ENCODE assay signal across 20 cellular contexts in genomic region chr5:99928490-99928889, GRCh38.
"Had no signal": no experiment of that assay in that cellular context is flagged by ENCODE, and none has a peak within 500 bp of the region (broad histone marks: within the 10 kb centered on the region; RNA-seq: fewer than 3 reads in every experiment).

No MANE protein-coding gene starts in this region.

- ATAC-seq: PC-3, WTC11 had no signal

- H3K27ac Mint-ChIP-seq: activated CD4-positive, alpha-beta memory T cell treated with anti-CD3 and anti-CD28 coated beads for 36 hours; activated naive CD8-positive, alpha-beta T cell treated with anti-CD3 and anti-CD28 coated beads for 36 hours; T-helper 1 cell treated with Interleukin-12 subunit alpha and Interleukin-12 subunit beta and Interleukin-4 antibody, amounts not matched to agents 30 μg/mL and 1 μg/mL, for 36 hours; WTC11 had no signal

- H3K9me3 Mint-ChIP-seq: activated CD4-positive, alpha-beta memory T cell treated with anti-CD3 and anti-CD28 coated beads for 36 hours; activated naive CD8-positive, alpha-beta T cell treated with anti-CD3 and anti-CD28 coated beads for 36 hours; activated T-cell treated with anti-CD3 and anti-CD28 coated beads, Interleukin-2, amount 50 U/mL, for 4 hours; T-helper 1 cell treated with Interleukin-12 subunit alpha and Interleukin-12 subunit beta and Interleukin-4 antibody, amounts not matched to agents 30 μg/mL and 1 μg/mL, for 36 hours had no signal

- H3K4me1 Mint-ChIP-seq: activated naive CD8-positive, alpha-beta T cell treated with anti-CD3 and anti-CD28 coated beads for 36 hours; WTC11 had no signal

- H3K36me3 Mint-ChIP-seq: activated CD4-positive, alpha-beta memory T cell treated with anti-CD3 and anti-CD28 coated beads for 36 hours; activated naive CD8-positive, alpha-beta T cell treated with anti-CD3 and anti-CD28 coated beads for 36 hours; WTC11 had no signal

- H3K4me3 ChIP-seq: MG63 had no signal

- DNase-seq: activated CD4-positive, alpha-beta memory T cell treated with anti-CD3 and anti-CD28 coated beads for 36 hours; activated CD4-positive, alpha-beta T cell treated with anti-CD3 and anti-CD28 coated beads for 48 hours; activated CD4-positive, CD25-positive, alpha-beta regulatory T cell treated with anti-CD3 and anti-CD28 coated beads, Interleukin-2, amount 50 U/mL, for 72 hours; activated CD8-positive, alpha-beta memory T cell treated with anti-CD3 and anti-CD28 coated beads for 24 hours; activated effector memory CD4-positive, alpha-beta T cell treated with anti-CD3 and anti-CD28 coated beads, Interleukin-2, amount 50 U/mL, for 16 hours; activated naive CD4-positive, alpha-beta T cell treated with Interleukin-2 at 50 U/mL for 16 hours; activated naive CD8-positive, alpha-beta T cell treated with anti-CD3 and anti-CD28 coated beads for 36 hours; activated T-cell treated with anti-CD3 and anti-CD28 coated beads, Interleukin-2, amount 50 U/mL, for 4 hours; anterior cingulate cortex; MG63; MV-4-11; NCI-H1092 treated with DMSO at 0.1 percent for 48 hours; NCI-H1436; NCI-H1694 treated with DMSO at 0.1 percent for 48 hours; NCI-H2029 treated with DMSO at 0.1 percent for 48 hours; NCI-H524; PC-3; SHP77 treated with DMSO at 0.1 percent for 48 hours had no signal

- H3K36me3 ChIP-seq: MG63 had no signal

- H3K9me3 ChIP-seq: MG63 had no signal

- H3K27me3 Mint-ChIP-seq: activated CD4-positive, alpha-beta memory T cell treated with anti-CD3 and anti-CD28 coated beads for 36 hours; activated naive CD8-positive, alpha-beta T cell treated with anti-CD3 and anti-CD28 coated beads for 36 hours had no signal

- H3K27me3 ChIP-seq: MG63 had no signal

- H3K4me3 Mint-ChIP-seq: activated CD4-positive, alpha-beta memory T cell treated with anti-CD3 and anti-CD28 coated beads for 36 hours; activated naive CD8-positive, alpha-beta T cell treated with anti-CD3 and anti-CD28 coated beads for 36 hours; activated T-cell treated with anti-CD3 and anti-CD28 coated beads, Interleukin-2, amount 50 U/mL, for 4 hours; T-helper 1 cell treated with Interleukin-12 subunit alpha and Interleukin-12 subunit beta and Interleukin-4 antibody, amounts not matched to agents 30 μg/mL and 1 μg/mL, for 36 hours; WTC11 had no signal
